In the genomic region with DNA sequence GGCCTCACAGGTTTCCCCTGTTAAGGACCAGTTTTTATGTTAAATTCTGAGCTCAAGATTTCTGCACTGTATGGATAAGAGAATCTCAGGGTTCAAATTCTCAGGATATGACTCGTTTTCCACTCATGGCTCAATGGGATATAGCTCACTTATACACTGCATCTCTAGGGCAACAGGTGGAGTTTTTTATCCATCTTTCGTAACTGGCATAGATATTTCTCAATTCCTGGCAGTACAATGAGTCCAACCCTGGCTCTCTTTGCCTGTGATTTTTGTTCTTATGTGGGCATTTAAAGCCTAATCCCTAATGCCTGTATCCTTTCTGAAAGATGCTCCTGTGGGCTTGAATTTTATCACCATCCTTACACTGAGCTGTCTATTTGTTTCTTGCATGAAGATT, we compare ENCODE assay signal across 22 cellular contexts. TPM values are rescaled to one million over a fixed set of nuclear protein-coding genes. Genes with fewer than 3 reads are reported as not detected.
DNase-seq lines count a peak whose midpoint lies in the region; ATAC-seq and TF ChIP-seq lines count a peak whose summit lies in the region.
"Had no signal": no experiment of that assay in that cellular context is flagged by ENCODE, and none has a peak within 500 bp of the region (broad histone marks: within the 10 kb centered on the region; RNA-seq: fewer than 3 reads in every experiment).

No MANE protein-coding gene starts in this region.

- no peaks in the 10 kb centered on the region for H3K4me1 Mint-ChIP-seq in progenitor cell of endocrine pancreas (ENCODE audit: low read depth)
- H3K4me1 Mint-ChIP-seq: CD4-positive, CD25-positive, alpha-beta regulatory T cell; CD8-positive, alpha-beta memory T cell had no signal

- TF ChIP-seq CTCF in progenitor cell of endocrine pancreas (IDR thresholded peaks at IDR 0.05; ENCODE audit: unreplicated experiment) = no peak

- H3K36me3 Mint-ChIP-seq in progenitor cell of endocrine pancreas (ENCODE audit: insufficient read depth) = no peaks in the 10 kb centered on the region
- H3K36me3 Mint-ChIP-seq: CD4-positive, CD25-positive, alpha-beta regulatory T cell; CD8-positive, alpha-beta memory T cell had no signal

- H3K9me3 Mint-ChIP-seq in progenitor cell of endocrine pancreas (ENCODE audit: low read depth) = no peaks in the 10 kb centered on the region
- H3K9me3 Mint-ChIP-seq: CD4-positive, CD25-positive, alpha-beta regulatory T cell; HFFc6 had no signal

- ATAC-seq in left lobe of liver = peak; percentile 80
- no peak for ATAC-seq in GM18498 (IDR thresholded peaks at IDR 0.05; ENCODE audit: unreplicated experiment)
- no peak for ATAC-seq in stimulated activated naive CD8-positive, alpha-beta T cell treated with anti-CD3 and anti-CD28 coated beads, Interleukin-15, Interleukin-2, amounts not matched to agents 100 U/mL and 50 U/mL, for 24 hours
- ATAC-seq: GM12878 had no signal

- DNase-seq in ACHN (peak; percentile 18), HCEC 1CT (peak; percentile 5), amniotic epithelial cell (ENCODE audit: low read depth) (peak; percentile 1), left lobe of liver (ENCODE audit: low spot score) (no peak), progenitor cell of endocrine pancreas (ENCODE audit: low spot score, unreplicated experiment) (no peak)
- no peak for DNase-seq in central memory CD4-positive, alpha-beta T cell
- no peak for DNase-seq in stimulated activated naive CD8-positive, alpha-beta T cell treated with anti-CD3 and anti-CD28 coated beads, Interleukin-15, Interleukin-2, amounts not matched to agents 100 U/mL and 50 U/mL, for 24 hours
- DNase-seq: BE2C; C1 segment of cervical spinal cord; CD4-positive, CD25-positive, alpha-beta regulatory T cell; CD8-positive, alpha-beta memory T cell; COR-L47; DMS 273 treated with DMSO at 0.1 percent for 48 hours; DMS53; DND-41; EL; GM23248; HFFc6 had no signal

- in situ Hi-C loops in ACHN (cut with HindIII; ENCODE audit: low pct_ligation_motif_present, low pct_unique_long_range_greater_than_20kb, low sequenced_read_pairs) = no loop called here

- H3K27ac Mint-ChIP-seq in progenitor cell of endocrine pancreas = no peak overlapping the region
- H3K27ac Mint-ChIP-seq: CD4-positive, CD25-positive, alpha-beta regulatory T cell; CD8-positive, alpha-beta memory T cell; HFFc6 had no signal

- no peak overlapping the region for H3K4me3 Mint-ChIP-seq in progenitor cell of endocrine pancreas (ENCODE audit: low read depth)
- H3K4me3 Mint-ChIP-seq: CD4-positive, CD25-positive, alpha-beta regulatory T cell; CD8-positive, alpha-beta memory T cell; HFFc6 had no signal

- H3K27me3 Mint-ChIP-seq in progenitor cell of endocrine pancreas = peaks cover 3% of the 10 kb centered on the region
- H3K27me3 Mint-ChIP-seq: CD4-positive, CD25-positive, alpha-beta regulatory T cell; CD8-positive, alpha-beta memory T cell had no signal

RNA-seq across cellular contexts. Expression of a gene that starts 7.6 kb away (rescaled TPM):
- total RNA-seq in left lobe of liver (not detected), progenitor cell of endocrine pancreas (not detected in 2 replicates)
- total RNA-seq: A172; CD4-positive, CD25-positive, alpha-beta regulatory T cell; CD8-positive, alpha-beta memory T cell; G401; GM12878; GM23248; HFFc6 had no signal

RNA-seq across cellular contexts. Expression of a gene that starts 58.8 kb away (rescaled TPM):
- 75.2 TPM for total RNA-seq in left lobe of liver
- 8.7 and 14.6 TPM in 2 replicates for total RNA-seq in progenitor cell of endocrine pancreas
- total RNA-seq: CD4-positive, CD25-positive, alpha-beta regulatory T cell; CD8-positive, alpha-beta memory T cell had no signal

Comparison
In these comparisons a context has a peak if more than half of its experiments do, and no peak if none do; other contexts are left out.
1. DNase-seq: peak in ACHN (single experiment), HCEC 1CT (single experiment) and amniotic epithelial cell (single experiment); none in left lobe of liver (single experiment), central memory CD4-positive, alpha-beta T cell (single experiment), progenitor cell of endocrine pancreas (single experiment) and stimulated activated naive CD8-positive, alpha-beta T cell treated with anti-CD3 and anti-CD28 coated beads, Interleukin-15, Interleukin-2, amounts not matched to agents 100 U/mL and 50 U/mL, for 24 hours (single experiment).